ENCODE assay signal across 8 cellular contexts in the genomic region with DNA sequence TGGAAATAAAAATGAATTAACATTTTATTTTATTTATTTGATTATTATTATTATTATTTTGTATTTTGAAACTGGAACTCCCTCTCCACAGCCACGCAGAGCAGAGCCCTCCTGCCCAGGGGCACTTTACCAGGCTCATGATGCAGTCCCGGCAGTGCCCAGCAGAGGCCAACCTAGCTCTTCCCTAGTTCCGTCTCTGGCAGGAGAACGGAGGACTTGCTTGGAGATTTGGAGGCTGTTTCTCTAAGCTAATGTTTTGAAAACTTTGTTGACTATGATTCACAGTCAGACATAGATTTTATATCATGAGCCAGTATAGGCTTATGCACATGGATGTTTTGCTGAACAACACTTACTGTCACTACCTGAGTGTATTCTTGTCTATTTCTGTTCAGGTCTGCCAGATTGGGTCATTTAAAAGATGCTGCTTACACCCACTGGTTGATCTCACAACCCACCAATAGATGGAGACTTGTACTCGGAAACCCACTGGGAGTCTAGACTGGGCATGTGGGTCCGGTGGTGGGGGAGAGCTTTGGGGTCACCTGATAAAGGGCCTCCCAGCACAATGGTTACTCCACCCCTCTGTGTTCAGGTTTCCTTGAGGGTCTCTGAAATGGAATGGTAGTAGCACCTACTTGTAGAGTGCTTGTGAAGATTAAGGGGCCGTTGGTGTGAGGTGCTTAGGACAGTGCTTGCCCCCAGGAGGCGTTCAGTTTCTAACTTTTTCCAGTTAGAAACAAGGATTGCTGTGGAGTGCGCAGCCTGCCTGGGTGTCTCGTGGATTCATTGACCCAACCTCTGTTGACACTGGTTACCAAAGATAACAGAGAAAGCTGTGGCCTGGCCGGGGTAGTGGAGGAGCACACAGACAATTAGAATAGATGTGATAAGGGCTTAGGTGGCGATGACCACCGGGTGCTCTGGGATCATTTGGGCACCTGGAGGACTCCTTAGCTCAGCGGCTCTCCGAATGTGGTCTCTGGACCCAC.
DNase-seq lines count a peak whose midpoint lies in the region; ATAC-seq, FAIRE-seq and TF ChIP-seq lines count a peak whose summit lies in the region.

No MANE protein-coding gene starts in this region.

- H3K27ac ChIP-seq in tibial artery = no peak overlapping the region

- peak; percentile 98 for TF ChIP-seq CTCF in fibroblast of the aortic adventitia (IDR thresholded peaks at IDR 0.05; ENCODE audit: insufficient read depth, low read length)
- TF ChIP-seq CTCF in tibial artery (IDR thresholded peaks at IDR 0.05) = peak; percentile 68 to 85

- intact Hi-C loops in activated T-helper 1 cell treated with anti-CD3 and anti-CD28 coated beads, Interleukin-12 subunit alpha, Interleukin-12 subunit beta, Interleukin-2, Interleukin-4 antibody, amounts not matched to agents 30 ng/mL and 10 ng/mL and 1 ng/mL, durations not matched to agents 14 hours and 24 hours and 36 hours (cut with micrococcal nuclease) = loop anchor here (1.0 kb wide), 2 partner anchors 200 to 377 kb away; no protein-coding TSS in a partner anchor
- intact Hi-C loops in tibial artery (cut with DNase I; ENCODE audit: low total_unique reads) = loop anchor here (5.0 kb wide), 2 partner anchors 201 to 376 kb away; partner anchors contain the start of gene LOXHD1

- H3K36me3 Mint-ChIP-seq in activated T-helper 1 cell treated with anti-CD3 and anti-CD28 coated beads, Interleukin-12 subunit alpha, Interleukin-12 subunit beta, Interleukin-2, Interleukin-4 antibody, amounts not matched to agents 30 ng/mL and 10 ng/mL and 1 ng/mL, durations not matched to agents 14 hours and 24 hours and 36 hours (ENCODE audit: low read depth) = no peaks in the 10 kb centered on the region

- FAIRE-seq in RCC 7860 (lab: Jason Lieb, UNC) = peak; percentile 33

- no peak overlapping the region for H3K27ac Mint-ChIP-seq in activated T-helper 1 cell treated with anti-CD3 and anti-CD28 coated beads, Interleukin-12 subunit alpha, Interleukin-12 subunit beta, Interleukin-2, Interleukin-4 antibody, amounts not matched to agents 30 ng/mL and 10 ng/mL and 1 ng/mL, durations not matched to agents 14 hours and 24 hours and 36 hours

- H3K4me3 ChIP-seq in Jurkat, Clone E6-1 (ENCODE audit: low read length) = no peak overlapping the region
- no peak overlapping the region for H3K4me3 ChIP-seq in fibroblast of the aortic adventitia (ENCODE audit: low read depth, low read length)
- no peak overlapping the region for H3K4me3 ChIP-seq in tibial artery

- peak; percentile 71 for ATAC-seq in GM21515 (IDR thresholded peaks at IDR 0.05; ENCODE audit: unreplicated experiment)

- no peaks in the 10 kb centered on the region for H3K9me3 ChIP-seq in tibial artery

- peak; percentile 63 for DNase-seq in DMS114 treated with DMSO at 0.1 percent for 48 hours (lab: John Stamatoyannopoulos, UW; ENCODE audit: unreplicated experiment)
- peak; percentile 46 for DNase-seq in Jurkat, Clone E6-1 (ENCODE audit: low read depth, low spot score)
- peak; percentile 43 for DNase-seq in RCC 7860 (ENCODE audit: low spot score)
- peak; percentile 41 for DNase-seq in activated T-helper 1 cell treated with anti-CD3 and anti-CD28 coated beads, Interleukin-12 subunit alpha, Interleukin-12 subunit beta, Interleukin-2, Interleukin-4 antibody, amounts not matched to agents 30 ng/mL and 10 ng/mL and 1 ng/mL, durations not matched to agents 14 hours and 24 hours and 36 hours (ENCODE audit: low spot score)
- DNase-seq in fibroblast of the aortic adventitia (ENCODE audit: low read depth) = peak; percentile 78
- DNase-seq in nucleus accumbens (lab: John Stamatoyannopoulos, UW) = peak in 46 of 56 donors; percentile 5 to 73 (median 32)
- DNase-seq in tibial artery = peak in 1 of 2 donors; percentile 36

- peaks cover 18% of the 10 kb centered on the region for H3K4me1 Mint-ChIP-seq in activated T-helper 1 cell treated with anti-CD3 and anti-CD28 coated beads, Interleukin-12 subunit alpha, Interleukin-12 subunit beta, Interleukin-2, Interleukin-4 antibody, amounts not matched to agents 30 ng/mL and 10 ng/mL and 1 ng/mL, durations not matched to agents 14 hours and 24 hours and 36 hours (ENCODE audit: low read depth)

- no peaks in the 10 kb centered on the region for H3K9me3 Mint-ChIP-seq in activated T-helper 1 cell treated with anti-CD3 and anti-CD28 coated beads, Interleukin-12 subunit alpha, Interleukin-12 subunit beta, Interleukin-2, Interleukin-4 antibody, amounts not matched to agents 30 ng/mL and 10 ng/mL and 1 ng/mL, durations not matched to agents 14 hours and 24 hours and 36 hours

- no peaks in the 10 kb centered on the region for H3K36me3 ChIP-seq in tibial artery

- no peaks in the 10 kb centered on the region for H3K27me3 ChIP-seq in tibial artery

- no peak overlapping the region for H3K4me3 Mint-ChIP-seq in activated T-helper 1 cell treated with anti-CD3 and anti-CD28 coated beads, Interleukin-12 subunit alpha, Interleukin-12 subunit beta, Interleukin-2, Interleukin-4 antibody, amounts not matched to agents 30 ng/mL and 10 ng/mL and 1 ng/mL, durations not matched to agents 14 hours and 24 hours and 36 hours

- H3K27me3 Mint-ChIP-seq in activated T-helper 1 cell treated with anti-CD3 and anti-CD28 coated beads, Interleukin-12 subunit alpha, Interleukin-12 subunit beta, Interleukin-2, Interleukin-4 antibody, amounts not matched to agents 30 ng/mL and 10 ng/mL and 1 ng/mL, durations not matched to agents 14 hours and 24 hours and 36 hours (ENCODE audit: insufficient read depth) = no peaks in the 10 kb centered on the region

- H3K4me1 ChIP-seq in tibial artery = peaks cover 0 to 10% (median 0%) of the 10 kb centered on the region in 4 donors
